In the genomic region with DNA sequence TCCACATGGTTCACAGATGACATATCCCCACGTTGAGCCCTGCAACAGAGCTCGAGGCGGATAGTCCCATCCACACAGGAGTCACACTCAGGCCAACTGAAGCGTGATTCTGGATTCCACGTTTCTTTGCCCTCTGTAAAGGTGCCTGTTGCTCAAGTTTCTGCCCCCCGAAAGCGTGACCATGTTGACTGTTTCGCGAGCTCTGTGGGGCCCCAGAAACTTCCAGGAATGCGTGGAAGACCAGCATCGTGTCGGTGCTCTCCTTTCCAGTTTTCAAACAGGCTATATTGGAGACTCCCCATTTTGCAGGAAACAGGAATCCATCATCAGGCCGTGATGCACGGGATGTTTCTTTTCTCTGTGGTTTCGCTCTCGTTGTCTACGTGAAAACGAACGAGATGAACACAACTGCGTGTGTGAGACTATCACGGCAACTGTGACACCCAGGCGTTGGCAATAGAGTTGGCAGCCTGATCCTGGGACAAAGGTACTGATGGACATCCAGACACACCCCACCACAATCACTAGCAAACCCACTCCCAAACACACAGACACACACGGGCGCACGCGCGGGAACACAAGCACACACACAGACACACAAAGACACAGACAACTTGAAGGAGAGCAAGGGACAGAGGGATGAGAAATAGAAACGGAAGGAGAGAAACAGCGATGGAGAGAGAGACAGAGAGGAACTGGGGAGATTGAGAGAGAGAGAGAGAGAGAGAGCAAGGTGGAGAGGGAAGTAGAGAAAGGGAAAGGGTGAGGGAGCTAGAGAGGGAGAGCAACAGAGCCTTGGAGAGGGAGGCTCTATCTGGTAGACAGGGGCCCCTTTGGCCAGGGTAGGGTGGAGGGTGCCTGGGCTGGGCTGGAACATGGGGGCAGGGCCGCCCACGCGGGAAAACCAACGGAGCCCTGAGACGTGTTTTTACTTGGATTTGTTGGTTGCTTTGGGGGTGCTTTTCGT, we compare ENCODE assay signal across 2 cellular contexts.
A peak's percentile ranks its signal among the peaks of the same experiment; 100 is the strongest.
TF ChIP-seq lines count a peak whose summit lies in the region.

No MANE protein-coding gene starts in this region.

TF ChIP-seq in WTC11, 78 proteins besides CTCF, POLR2A, EP300 and RAD21:
- TF ChIP-seq ZNF416 (CRISPR knock-in tag; IDR thresholded peaks at IDR 0.05) = peak; percentile 73; the same call in 1 of the 2 replicates
TF ChIP-seq in WTC11: peak in this region for 1; not testable (repeated sequence) for 77.

TF ChIP-seq in endothelial cell of umbilical vein, 7 proteins besides CTCF, POLR2A, EP300 and RAD21:
- TF ChIP-seq EZH2 (IDR thresholded peaks at IDR 0.05; ENCODE audit: borderline replicate concordance, low read depth, low read length, severe bottlenecking) = peak; percentile 35
